1 cellular context compared by ENCODE assay signal in genomic region chr9:29701971-29702370, GRCh38.
TF ChIP-seq lines count a peak whose summit lies in the region.

No MANE protein-coding gene starts in this region.

TF ChIP-seq in GM23338, 12 proteins besides CTCF, POLR2A, EP300 and RAD21 (continued from another document):
- TF ChIP-seq ZNF462 (CRISPR knock-in tag; IDR thresholded peaks at IDR 0.05) (no peak), STAT1 (IDR thresholded peaks at IDR 0.05; ENCODE audit: unreplicated experiment) (no peak), JUNB (IDR thresholded peaks at IDR 0.05; ENCODE audit: unreplicated experiment) (no peak), ZNF331 (CRISPR knock-in tag; IDR thresholded peaks at IDR 0.05; ENCODE audit: low read depth) (no peak), EZH2phosphoT487 (IDR thresholded peaks at IDR 0.05; ENCODE audit: unreplicated experiment) (no peak), CREB1 (CRISPR knock-in tag; IDR thresholded peaks at IDR 0.05; ENCODE audit: low read depth) (no peak)
TF ChIP-seq in GM23338: peak in this region for 0.
